ENCODE assay signal across 25 cellular contexts in genomic region chr13:42228527-42228926, GRCh38.
"Had no signal": no experiment of that assay in that cellular context is flagged by ENCODE, and none has a peak within 500 bp of the region (broad histone marks: within the 10 kb centered on the region; RNA-seq: fewer than 3 reads in every experiment).

No MANE protein-coding gene starts in this region.

- H3K4me3 ChIP-seq: adrenal gland, ascending aorta, esophagus muscularis mucosa, hepatocyte, left lung, lung, spleen, thoracic aorta had no signal

- H2AFZ ChIP-seq: hepatocyte had no signal

- H3K27me3 ChIP-seq: adrenal gland, ascending aorta, brain microvascular endothelial cell, esophagus muscularis mucosa, hepatocyte, left lung, spleen had no signal

- H3K36me3 ChIP-seq: adrenal gland had no signal

- H3K9me3 Mint-ChIP-seq: activated B cell treated with CpG ODN at 0.5 μM for 24 hours; activated naive CD4-positive, alpha-beta T cell treated with anti-CD3 and anti-CD28 coated beads, Interleukin-2, amount 50 U/mL, for 24 hours; activated T-cell treated with anti-CD3 and anti-CD28 coated beads, Interleukin-2, amount 50 U/mL, for 72 hours; immature natural killer cell; type B pancreatic cell had no signal

- ATAC-seq: activated CD4-positive, alpha-beta T cell treated with anti-CD3 and anti-CD28 coated beads for 36 hours; activated T-cell treated with anti-CD3 and anti-CD28 coated beads, Interleukin-2, amount 50 U/mL, for 72 hours; naive thymus-derived CD8-positive, alpha-beta T cell; T-cell had no signal

- DNase-seq: activated B cell treated with CpG ODN at 0.5 μM for 24 hours; activated CD4-positive, alpha-beta T cell treated with anti-CD3 and anti-CD28 coated beads for 36 hours; activated CD4-positive, alpha-beta T cell treated with anti-CD3 and anti-CD28 coated beads, Interleukin-2, amount 50 U/mL, for 4 hours; activated effector memory CD4-positive, alpha-beta T cell treated with anti-CD3 and anti-CD28 coated beads, Interleukin-2, amount 50 U/mL, for 16 hours; activated T-cell treated with anti-CD3 and anti-CD28 coated beads, Interleukin-2, amount 50 U/mL, for 72 hours; adrenal gland; brain microvascular endothelial cell; caudate nucleus; glutamatergic neuron; immature natural killer cell; left lung; naive thymus-derived CD8-positive, alpha-beta T cell; spleen; stimulated activated CD4-positive, alpha-beta T cell treated with anti-CD3 and anti-CD28 coated beads, Interleukin-4, amount 100 ng/mL, for 1 hour; stimulated activated naive CD4-positive, alpha-beta T cell treated with Interleukin-2 at 50 U/mL for 16 hours; T-cell; T-helper 9 cell had no signal

- H3K4me1 Mint-ChIP-seq: activated CD4-positive, alpha-beta T cell treated with anti-CD3 and anti-CD28 coated beads for 36 hours; activated naive CD4-positive, alpha-beta T cell treated with anti-CD3 and anti-CD28 coated beads, Interleukin-2, amount 50 U/mL, for 24 hours; immature natural killer cell; T-cell had no signal

- H3K4me2 ChIP-seq: hepatocyte had no signal

- H3K36me3 Mint-ChIP-seq: immature natural killer cell had no signal

- H3K4me3 Mint-ChIP-seq: activated B cell treated with CpG ODN at 0.5 μM for 24 hours; activated CD4-positive, alpha-beta T cell treated with anti-CD3 and anti-CD28 coated beads for 36 hours; activated naive CD4-positive, alpha-beta T cell treated with anti-CD3 and anti-CD28 coated beads, Interleukin-2, amount 50 U/mL, for 24 hours; activated T-cell treated with anti-CD3 and anti-CD28 coated beads, Interleukin-2, amount 50 U/mL, for 72 hours; immature natural killer cell; naive thymus-derived CD8-positive, alpha-beta T cell; T-cell; type B pancreatic cell had no signal

- H3K27ac Mint-ChIP-seq: activated B cell treated with CpG ODN at 0.5 μM for 24 hours; activated CD4-positive, alpha-beta T cell treated with anti-CD3 and anti-CD28 coated beads for 36 hours; activated naive CD4-positive, alpha-beta T cell treated with anti-CD3 and anti-CD28 coated beads, Interleukin-2, amount 50 U/mL, for 24 hours; activated T-cell treated with anti-CD3 and anti-CD28 coated beads, Interleukin-2, amount 50 U/mL, for 72 hours; immature natural killer cell; progenitor cell of endocrine pancreas; T-cell; type B pancreatic cell had no signal

- H3K9me3 ChIP-seq: adrenal gland, ascending aorta, esophagus muscularis mucosa, thoracic aorta had no signal

- H3K4me1 ChIP-seq: adrenal gland, ascending aorta, esophagus muscularis mucosa, spleen had no signal

- H3K79me2 ChIP-seq: hepatocyte had no signal

- H3K27me3 Mint-ChIP-seq: activated B cell treated with CpG ODN at 0.5 μM for 24 hours; activated CD4-positive, alpha-beta T cell treated with anti-CD3 and anti-CD28 coated beads for 36 hours; activated naive CD4-positive, alpha-beta T cell treated with anti-CD3 and anti-CD28 coated beads, Interleukin-2, amount 50 U/mL, for 24 hours; naive thymus-derived CD8-positive, alpha-beta T cell; progenitor cell of endocrine pancreas; T-cell; type B pancreatic cell had no signal

- H3K27ac ChIP-seq: adrenal gland, ascending aorta, brain microvascular endothelial cell, esophagus muscularis mucosa, hepatocyte, left lung, spleen, thoracic aorta had no signal
